ENCODE assay signal across 29 cellular contexts in genomic region chr9:92279302-92279701, GRCh38.
"Had no signal": no experiment of that assay in that cellular context is flagged by ENCODE, and none has a peak within 500 bp of the region (broad histone marks: within the 10 kb centered on the region; RNA-seq: fewer than 3 reads in every experiment).

No MANE protein-coding gene starts in this region.

- H3K27ac Mint-ChIP-seq: activated naive CD4-positive, alpha-beta T cell treated with anti-CD3 and anti-CD28 coated beads, Interleukin-2, amount 50 U/mL, for 24 hours; activated T-helper 2 cell treated with anti-CD3 and anti-CD28 coated beads, Interferon-gamma antibody, Interleukin-2, Interleukin-4, amounts not matched to agents 10 μg/mL and 5 μg/mL and 100 μg/mL, durations not matched to agents 14 hours and 24 hours and 36 hours; naive B cell; stimulated activated effector memory CD8-positive, alpha-beta T cell treated with anti-CD3 and anti-CD28 coated beads, Interleukin-12 subunit alpha, Interleukin-12 subunit beta, amount 100 ng/mL, for 72 hours; stimulated activated naive CD8-positive, alpha-beta T cell treated with anti-CD3 and anti-CD28 coated beads, Interleukin-15, amount 100 ng/mL, for 72 hours; type B pancreatic cell; WTC11 had no signal

- H3K27me3 ChIP-seq: adrenal gland, body of pancreas, cardiac muscle cell, gastrocnemius medialis, ovary, sigmoid colon, vagina had no signal

- H3K4me1 Mint-ChIP-seq: WTC11 had no signal

- DNase-seq: activated CD4-positive, alpha-beta T cell treated with anti-CD3 and anti-CD28 coated beads for 1 hour; activated CD4-positive, alpha-beta T cell treated with anti-CD3 and anti-CD28 coated beads, Interleukin-2, amount 50 U/mL, for 4 hours; activated T-cell treated with anti-CD3 and anti-CD28 coated beads for 4 hours; adrenal gland; aorta; body of pancreas; cortex of kidney; effector memory CD8-positive, alpha-beta T cell; erythroblast; gastrocnemius medialis; hippocampal formation; left cardiac atrium; mammary epithelial cell; naive B cell; ovary; retina; sigmoid colon; small intestine; stimulated activated CD4-positive, alpha-beta T cell treated with anti-CD3 and anti-CD28 coated beads, Interleukin-4, amount 100 ng/mL, for 24 hours; stimulated activated naive CD8-positive, alpha-beta T cell treated with anti-CD3 and anti-CD28 coated beads, Interleukin-15, amount 100 ng/mL, for 72 hours; substantia nigra had no signal

- H3K27ac ChIP-seq: adrenal gland, body of pancreas, cardiac muscle cell, gastrocnemius medialis, ovary, prostate gland, sigmoid colon, vagina had no signal

- H3K4me3 Mint-ChIP-seq: activated naive CD4-positive, alpha-beta T cell treated with anti-CD3 and anti-CD28 coated beads, Interleukin-2, amount 50 U/mL, for 24 hours; effector memory CD8-positive, alpha-beta T cell; naive B cell; stimulated activated effector memory CD8-positive, alpha-beta T cell treated with anti-CD3 and anti-CD28 coated beads, Interleukin-12 subunit alpha, Interleukin-12 subunit beta, amount 100 ng/mL, for 72 hours; stimulated activated naive CD8-positive, alpha-beta T cell treated with anti-CD3 and anti-CD28 coated beads, Interleukin-15, amount 100 ng/mL, for 72 hours; type B pancreatic cell; WTC11 had no signal

- H3K9me3 ChIP-seq: adrenal gland, body of pancreas, gastrocnemius medialis, ovary, prostate gland, sigmoid colon, vagina had no signal

- H3K4me1 ChIP-seq: adrenal gland, body of pancreas, gastrocnemius medialis, prostate gland, sigmoid colon, vagina had no signal

- H3K27me3 Mint-ChIP-seq: activated naive CD4-positive, alpha-beta T cell treated with anti-CD3 and anti-CD28 coated beads, Interleukin-2, amount 50 U/mL, for 24 hours; effector memory CD8-positive, alpha-beta T cell; naive B cell; stimulated activated naive CD8-positive, alpha-beta T cell treated with anti-CD3 and anti-CD28 coated beads, Interleukin-15, amount 100 ng/mL, for 72 hours; type B pancreatic cell had no signal

- H3K9me3 Mint-ChIP-seq: activated naive CD4-positive, alpha-beta T cell treated with anti-CD3 and anti-CD28 coated beads, Interleukin-2, amount 50 U/mL, for 24 hours; activated T-helper 2 cell treated with anti-CD3 and anti-CD28 coated beads, Interferon-gamma antibody, Interleukin-2, Interleukin-4, amounts not matched to agents 10 μg/mL and 5 μg/mL and 100 μg/mL, durations not matched to agents 14 hours and 24 hours and 36 hours; effector memory CD8-positive, alpha-beta T cell; naive B cell; stimulated activated effector memory CD8-positive, alpha-beta T cell treated with anti-CD3 and anti-CD28 coated beads, Interleukin-12 subunit alpha, Interleukin-12 subunit beta, amount 100 ng/mL, for 72 hours; stimulated activated naive CD8-positive, alpha-beta T cell treated with anti-CD3 and anti-CD28 coated beads, Interleukin-15, amount 100 ng/mL, for 72 hours; type B pancreatic cell; WTC11 had no signal

- ATAC-seq: body of pancreas; effector memory CD8-positive, alpha-beta T cell; gastrocnemius medialis; left cardiac atrium; stimulated activated effector memory CD8-positive, alpha-beta T cell treated with anti-CD3 and anti-CD28 coated beads, Interleukin-12 subunit alpha, Interleukin-12 subunit beta, amount 100 ng/mL, for 72 hours; stimulated activated naive CD8-positive, alpha-beta T cell treated with anti-CD3 and anti-CD28 coated beads, Interleukin-15, amount 100 ng/mL, for 72 hours; WTC11 had no signal

- H3K4me3 ChIP-seq: adrenal gland, body of pancreas, cardiac muscle cell, gastrocnemius medialis, ovary, prostate gland, sigmoid colon, vagina had no signal

- H3K36me3 ChIP-seq: ovary had no signal
